21 cellular contexts compared by ENCODE assay signal in the genomic region with DNA sequence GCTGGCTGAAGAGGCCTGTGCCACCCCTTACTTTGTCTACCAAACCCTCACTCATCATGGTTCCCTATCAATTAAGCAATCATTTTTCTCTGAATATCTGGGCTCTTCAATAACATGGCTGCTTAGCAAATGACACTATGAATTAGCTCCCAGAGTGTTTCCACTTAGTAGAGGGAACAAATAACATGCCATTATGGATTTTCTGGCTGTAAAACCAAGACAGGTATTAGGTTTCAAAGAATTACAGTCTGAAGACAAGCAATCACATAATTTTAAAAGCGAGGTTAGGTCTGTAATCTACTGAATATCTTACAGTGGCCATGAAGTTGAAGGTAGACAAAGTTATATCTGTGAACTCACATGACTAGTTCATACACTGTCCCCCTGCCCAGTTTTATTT.
"Had no signal": no experiment of that assay in that cellular context is flagged by ENCODE, and none has a peak within 500 bp of the region (broad histone marks: within the 10 kb centered on the region; RNA-seq: fewer than 3 reads in every experiment).

No MANE protein-coding gene starts in this region.

- H3K36me3 ChIP-seq: heart left ventricle, neural progenitor cell, ovary, right atrium auricular region, sigmoid colon, stomach, thoracic aorta, transverse colon had no signal

- H2AFZ ChIP-seq: neural progenitor cell had no signal

- ATAC-seq: heart left ventricle; left colon; left ventricle myocardium superior; natural killer cell treated with Interleukin-12 subunit alpha and Interleukin-12 subunit beta and Interleukin-15 and Interleukin-18, amount 100 ng/mL, for 72 hours had no signal

- H3K4me2 ChIP-seq: neural progenitor cell had no signal

- DNase-seq: dorsolateral prefrontal cortex; effector CD8-positive, alpha-beta T cell; heart left ventricle; hippocampal formation; left colon; left ventricle myocardium superior; mesenchymal stem cell; midbrain; nucleus accumbens; ovary; sigmoid colon; stimulated activated naive CD4-positive, alpha-beta T cell; stomach; substantia nigra; transverse colon had no signal

- H3K4me3 ChIP-seq: dorsolateral prefrontal cortex, heart left ventricle, lung, neural progenitor cell, ovary, right atrium auricular region, sigmoid colon, skin epidermis, stomach, thoracic aorta, transverse colon had no signal

- H3K27ac ChIP-seq: heart left ventricle, neural progenitor cell, ovary, right atrium auricular region, skin epidermis, stomach, thoracic aorta, transverse colon had no signal

- H3K27me3 ChIP-seq: dorsolateral prefrontal cortex, heart left ventricle, ovary, right atrium auricular region, sigmoid colon, stomach, transverse colon had no signal

- H3K9me3 ChIP-seq: heart left ventricle, ovary, right atrium auricular region, sigmoid colon, stomach, thoracic aorta, transverse colon had no signal

- H3K9ac ChIP-seq: neural progenitor cell had no signal
